ENCODE assay signal across 14 cellular contexts in the genomic region with DNA sequence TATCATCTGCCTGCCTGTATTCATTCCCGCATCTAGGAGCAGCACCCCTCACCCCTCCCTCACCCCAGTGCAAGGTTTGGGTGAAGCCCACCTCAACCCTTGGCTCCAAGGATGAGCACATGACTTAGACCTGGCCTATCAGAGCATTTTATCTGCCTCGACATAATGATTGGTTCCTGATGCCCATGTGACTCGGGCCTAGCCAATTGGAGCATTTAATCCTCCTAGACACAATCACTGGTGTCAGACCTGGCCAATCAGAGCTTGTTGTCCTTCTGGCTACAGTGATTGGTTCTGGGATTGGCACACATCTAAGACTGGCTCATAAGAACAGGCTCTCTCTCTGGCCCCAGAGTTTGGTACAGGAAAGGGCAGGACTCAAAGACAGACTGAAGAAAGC.
DNase-seq lines count a peak whose midpoint lies in the region; FAIRE-seq and TF ChIP-seq lines count a peak whose summit lies in the region.
"Had no signal": no experiment of that assay in that cellular context is flagged by ENCODE, and none has a peak within 500 bp of the region (broad histone marks: within the 10 kb centered on the region; RNA-seq: fewer than 3 reads in every experiment).

No MANE protein-coding gene starts in this region.

- H3K9ac ChIP-seq in BLaER1 treated with 17β-estradiol and CSF1 and Interleukin-3, amounts not matched to agents 10 nM and 100 nM, result peak overlapping the region in 2 of 11 experiments; percentile 48 to 53; a peak in 2 of 22 replicates
- H3K9ac ChIP-seq in parathyroid adenoma, result no peak overlapping the region

- peak overlapping the region in 8 of 11 experiments; percentile 36 to 83 (median 72); a peak in 16 of 22 replicates for H3K4me2 ChIP-seq in BLaER1 treated with 17β-estradiol and CSF1 and Interleukin-3, amounts not matched to agents 10 nM and 100 nM
- peak overlapping the region; percentile 30 for H3K4me2 ChIP-seq in parathyroid adenoma (ENCODE audit: low read length)

- peak; percentile 14 for DNase-seq in HTR-8/SVneo (ENCODE audit: insufficient read length, low spot score)
- peak; percentile 13 for DNase-seq in SW480 (ENCODE audit: low spot score)
- DNase-seq in EL, result no peak
- no peak for DNase-seq in CD1c-positive myeloid dendritic cell (ENCODE audit: extremely low spot score)
- no peak for DNase-seq in NCI-H1092 (lab: John Stamatoyannopoulos, UW)
- DNase-seq: DMS53, NCI-H1436 treated with DMSO at 0.1 percent for 48 hours, NCI-H2081, NCI-H2227 treated with DMSO at 0.1 percent for 48 hours, NCI-H774, SHP77 had no signal

- peaks cover 0 to 9% (median 0%) of the 10 kb centered on the region in 11 experiments; a peak in 3 of 22 replicates for H3K36me3 ChIP-seq in BLaER1 treated with 17β-estradiol and CSF1 and Interleukin-3, amounts not matched to agents 10 nM and 100 nM
- no peaks in the 10 kb centered on the region for H3K36me3 ChIP-seq in parathyroid adenoma (ENCODE audit: control insufficient read depth, insufficient read depth, low read length)

- H2AFZ ChIP-seq in parathyroid adenoma, result no peak overlapping the region

- no peak for FAIRE-seq in HTR-8/SVneo (lab: Jason Lieb, UNC)
- FAIRE-seq: GM12891 had no signal

- H3K27me3 ChIP-seq in BLaER1 treated with 17β-estradiol and CSF1 and Interleukin-3, amounts not matched to agents 10 nM and 100 nM, result no peaks in the 10 kb centered on the region
- H3K27me3 ChIP-seq in parathyroid adenoma (ENCODE audit: control insufficient read depth, insufficient read depth, low read length), result no peaks in the 10 kb centered on the region

- peaks cover 6 to 66% (median 53%) of the 10 kb centered on the region in 10 experiments; a peak in 16 of 20 replicates for H3K4me1 ChIP-seq in BLaER1 treated with 17β-estradiol and CSF1 and Interleukin-3, amounts not matched to agents 10 nM and 100 nM
- H3K4me1 ChIP-seq in parathyroid adenoma, result peaks cover 17% of the 10 kb centered on the region

- peak overlapping the region in 3 of 11 experiments; percentile 66 to 79 (median 77); a peak in 3 of 22 replicates for H3K27ac ChIP-seq in BLaER1 treated with 17β-estradiol and CSF1 and Interleukin-3, amounts not matched to agents 10 nM and 100 nM
- no peak overlapping the region for H3K27ac ChIP-seq in parathyroid adenoma

- no peaks in the 10 kb centered on the region for H3K79me2 ChIP-seq in parathyroid adenoma

- TF ChIP-seq CTCF in parathyroid adenoma (IDR thresholded peaks at IDR 0.05), result no peak

- no peaks in the 10 kb centered on the region for H4K20me1 ChIP-seq in BLaER1 treated with 17β-estradiol and CSF1 and Interleukin-3, amounts not matched to agents 10 nM and 100 nM

- H3K4me3 ChIP-seq in BLaER1 treated with 17β-estradiol and CSF1 and Interleukin-3, amounts not matched to agents 10 nM and 100 nM, result peak overlapping the region in 1 of 10 experiments; percentile 12; a peak in 1 of 20 replicates
- H3K4me3 ChIP-seq in parathyroid adenoma (ENCODE audit: low read depth, low read length), result no peak overlapping the region

- peaks cover 20 to 36% (median 29%) of the 10 kb centered on the region in 11 experiments for H3K9me3 ChIP-seq in BLaER1 treated with 17β-estradiol and CSF1 and Interleukin-3, amounts not matched to agents 10 nM and 100 nM (replicated peaks in 1 of 11)
- no peaks in the 10 kb centered on the region for H3K9me3 ChIP-seq in parathyroid adenoma (ENCODE audit: control insufficient read depth, low read length)

Comparison
In these comparisons a context has a peak if more than half of its experiments do, and no peak if none do; other contexts are left out.
1. DNase-seq: peak in HTR-8/SVneo (single experiment) and SW480 (single experiment); none in EL (single experiment), CD1c-positive myeloid dendritic cell (single experiment) and NCI-H1092 (single experiment).